In the genomic region with DNA sequence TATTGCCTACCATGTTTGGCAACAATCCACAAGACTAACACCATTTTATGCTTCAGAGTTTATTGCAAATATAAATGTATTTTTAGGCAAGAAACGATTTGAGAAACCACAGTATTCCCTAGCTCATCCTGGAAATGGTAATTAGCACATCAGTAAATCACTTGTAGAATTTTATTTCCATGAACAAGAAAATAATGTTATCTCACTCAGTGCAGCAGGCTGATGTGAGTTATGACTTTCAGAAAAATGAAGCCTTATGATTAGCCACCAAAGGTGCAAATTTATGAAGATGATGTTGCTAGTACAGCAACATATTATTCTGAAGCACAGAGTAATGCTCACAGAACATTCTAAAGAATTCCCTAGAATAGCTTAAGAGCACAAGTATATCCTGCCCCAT, we compare ENCODE assay signal across 2 cellular contexts.
A peak's percentile ranks its signal among the peaks of the same experiment; 100 is the strongest.
TF ChIP-seq lines count a peak whose summit lies in the region.

No MANE protein-coding gene starts in this region.

TF ChIP-seq in GM23338, 12 proteins besides CTCF, POLR2A, EP300 and RAD21 (continued from another document):
- TF ChIP-seq, protein P1, sequence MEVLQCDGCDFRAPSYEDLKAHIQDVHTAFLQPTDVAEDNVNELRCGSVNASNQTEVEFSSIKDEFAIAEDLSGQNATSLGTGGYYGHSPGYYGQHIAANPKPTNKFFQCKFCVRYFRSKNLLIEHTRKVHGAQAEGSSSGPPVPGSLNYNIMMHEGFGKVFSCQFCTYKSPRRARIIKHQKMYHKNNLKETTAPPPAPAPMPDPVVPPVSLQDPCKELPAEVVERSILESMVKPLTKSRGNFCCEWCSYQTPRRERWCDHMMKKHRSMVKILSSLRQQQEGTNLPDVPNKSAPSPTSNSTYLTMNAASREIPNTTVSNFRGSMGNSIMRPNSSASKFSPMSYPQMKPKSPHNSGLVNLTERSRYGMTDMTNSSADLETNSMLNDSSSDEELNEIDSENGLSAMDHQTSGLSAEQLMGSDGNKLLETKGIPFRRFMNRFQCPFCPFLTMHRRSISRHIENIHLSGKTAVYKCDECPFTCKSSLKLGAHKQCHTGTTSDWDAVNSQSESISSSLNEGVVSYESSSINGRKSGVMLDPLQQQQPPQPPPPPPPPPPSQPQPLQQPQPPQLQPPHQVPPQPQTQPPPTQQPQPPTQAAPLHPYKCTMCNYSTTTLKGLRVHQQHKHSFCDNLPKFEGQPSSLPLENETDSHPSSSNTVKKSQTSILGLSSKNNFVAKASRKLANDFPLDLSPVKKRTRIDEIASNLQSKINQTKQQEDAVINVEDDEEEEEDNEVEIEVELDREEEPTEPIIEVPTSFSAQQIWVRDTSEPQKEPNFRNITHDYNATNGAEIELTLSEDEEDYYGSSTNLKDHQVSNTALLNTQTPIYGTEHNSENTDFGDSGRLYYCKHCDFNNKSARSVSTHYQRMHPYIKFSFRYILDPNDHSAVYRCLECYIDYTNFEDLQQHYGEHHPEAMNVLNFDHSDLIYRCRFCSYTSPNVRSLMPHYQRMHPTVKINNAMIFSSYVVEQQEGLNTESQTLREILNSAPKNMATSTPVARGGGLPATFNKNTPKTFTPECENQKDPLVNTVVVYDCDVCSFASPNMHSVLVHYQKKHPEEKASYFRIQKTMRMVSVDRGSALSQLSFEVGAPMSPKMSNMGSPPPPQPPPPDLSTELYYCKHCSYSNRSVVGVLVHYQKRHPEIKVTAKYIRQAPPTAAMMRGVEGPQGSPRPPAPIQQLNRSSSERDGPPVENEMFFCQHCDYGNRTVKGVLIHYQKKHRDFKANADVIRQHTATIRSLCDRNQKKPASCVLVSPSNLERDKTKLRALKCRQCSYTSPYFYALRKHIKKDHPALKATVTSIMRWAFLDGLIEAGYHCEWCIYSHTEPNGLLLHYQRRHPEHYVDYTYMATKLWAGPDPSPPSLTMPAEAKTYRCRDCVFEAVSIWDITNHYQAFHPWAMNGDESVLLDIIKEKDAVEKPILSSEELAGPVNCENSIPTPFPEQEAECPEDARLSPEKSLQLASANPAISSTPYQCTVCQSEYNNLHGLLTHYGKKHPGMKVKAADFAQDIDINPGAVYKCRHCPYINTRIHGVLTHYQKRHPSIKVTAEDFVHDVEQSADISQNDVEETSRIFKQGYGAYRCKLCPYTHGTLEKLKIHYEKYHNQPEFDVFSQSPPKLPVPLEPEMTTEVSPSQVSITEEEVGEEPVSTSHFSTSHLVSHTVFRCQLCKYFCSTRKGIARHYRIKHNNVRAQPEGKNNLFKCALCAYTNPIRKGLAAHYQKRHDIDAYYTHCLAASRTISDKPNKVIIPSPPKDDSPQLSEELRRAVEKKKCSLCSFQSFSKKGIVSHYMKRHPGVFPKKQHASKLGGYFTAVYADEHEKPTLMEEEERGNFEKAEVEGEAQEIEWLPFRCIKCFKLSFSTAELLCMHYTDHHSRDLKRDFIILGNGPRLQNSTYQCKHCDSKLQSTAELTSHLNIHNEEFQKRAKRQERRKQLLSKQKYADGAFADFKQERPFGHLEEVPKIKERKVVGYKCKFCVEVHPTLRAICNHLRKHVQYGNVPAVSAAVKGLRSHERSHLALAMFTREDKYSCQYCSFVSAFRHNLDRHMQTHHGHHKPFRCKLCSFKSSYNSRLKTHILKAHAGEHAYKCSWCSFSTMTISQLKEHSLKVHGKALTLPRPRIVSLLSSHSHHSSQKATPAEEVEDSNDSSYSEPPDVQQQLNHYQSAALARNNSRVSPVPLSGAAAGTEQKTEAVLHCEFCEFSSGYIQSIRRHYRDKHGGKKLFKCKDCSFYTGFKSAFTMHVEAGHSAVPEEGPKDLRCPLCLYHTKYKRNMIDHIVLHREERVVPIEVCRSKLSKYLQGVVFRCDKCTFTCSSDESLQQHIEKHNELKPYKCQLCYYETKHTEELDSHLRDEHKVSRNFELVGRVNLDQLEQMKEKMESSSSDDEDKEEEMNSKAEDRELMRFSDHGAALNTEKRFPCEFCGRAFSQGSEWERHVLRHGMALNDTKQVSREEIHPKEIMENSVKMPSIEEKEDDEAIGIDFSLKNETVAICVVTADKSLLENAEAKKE (CRISPR knock-in tag; IDR thresholded peaks at IDR 0.05): no peak
- TF ChIP-seq ZNF114 (CRISPR knock-in tag; IDR thresholded peaks at IDR 0.05) (no peak), JUNB (IDR thresholded peaks at IDR 0.05; ENCODE audit: unreplicated experiment) (no peak), STAT1 (IDR thresholded peaks at IDR 0.05; ENCODE audit: unreplicated experiment) (no peak), NANOG (IDR thresholded peaks at IDR 0.05; ENCODE audit: borderline replicate concordance) (no peak)
- TF ChIP-seq, protein P2, sequence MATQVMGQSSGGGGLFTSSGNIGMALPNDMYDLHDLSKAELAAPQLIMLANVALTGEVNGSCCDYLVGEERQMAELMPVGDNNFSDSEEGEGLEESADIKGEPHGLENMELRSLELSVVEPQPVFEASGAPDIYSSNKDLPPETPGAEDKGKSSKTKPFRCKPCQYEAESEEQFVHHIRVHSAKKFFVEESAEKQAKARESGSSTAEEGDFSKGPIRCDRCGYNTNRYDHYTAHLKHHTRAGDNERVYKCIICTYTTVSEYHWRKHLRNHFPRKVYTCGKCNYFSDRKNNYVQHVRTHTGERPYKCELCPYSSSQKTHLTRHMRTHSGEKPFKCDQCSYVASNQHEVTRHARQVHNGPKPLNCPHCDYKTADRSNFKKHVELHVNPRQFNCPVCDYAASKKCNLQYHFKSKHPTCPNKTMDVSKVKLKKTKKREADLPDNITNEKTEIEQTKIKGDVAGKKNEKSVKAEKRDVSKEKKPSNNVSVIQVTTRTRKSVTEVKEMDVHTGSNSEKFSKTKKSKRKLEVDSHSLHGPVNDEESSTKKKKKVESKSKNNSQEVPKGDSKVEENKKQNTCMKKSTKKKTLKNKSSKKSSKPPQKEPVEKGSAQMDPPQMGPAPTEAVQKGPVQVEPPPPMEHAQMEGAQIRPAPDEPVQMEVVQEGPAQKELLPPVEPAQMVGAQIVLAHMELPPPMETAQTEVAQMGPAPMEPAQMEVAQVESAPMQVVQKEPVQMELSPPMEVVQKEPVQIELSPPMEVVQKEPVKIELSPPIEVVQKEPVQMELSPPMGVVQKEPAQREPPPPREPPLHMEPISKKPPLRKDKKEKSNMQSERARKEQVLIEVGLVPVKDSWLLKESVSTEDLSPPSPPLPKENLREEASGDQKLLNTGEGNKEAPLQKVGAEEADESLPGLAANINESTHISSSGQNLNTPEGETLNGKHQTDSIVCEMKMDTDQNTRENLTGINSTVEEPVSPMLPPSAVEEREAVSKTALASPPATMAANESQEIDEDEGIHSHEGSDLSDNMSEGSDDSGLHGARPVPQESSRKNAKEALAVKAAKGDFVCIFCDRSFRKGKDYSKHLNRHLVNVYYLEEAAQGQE (IDR thresholded peaks at IDR 0.05; ENCODE audit: unreplicated experiment): no peak

TF ChIP-seq in K562, 482 proteins besides CTCF, POLR2A, EP300 and RAD21 (continued from another document):
- no peak for TF ChIP-seq PRMT5 (CRISPR knock-in tag; IDR thresholded peaks at IDR 0.05)
- no peak for TF ChIP-seq KLF10 (CRISPR knock-in tag; IDR thresholded peaks at IDR 0.05)
- TF ChIP-seq MEIS2 (IDR thresholded peaks at IDR 0.05; ENCODE audit: partially characterized antibody): peak; percentile 87
- no peak for TF ChIP-seq ZNF347 (CRISPR knock-in tag; IDR thresholded peaks at IDR 0.05; ENCODE audit: low read depth)
- TF ChIP-seq ETV1 (tag; conservative IDR thresholded peaks at IDR 0.05; ENCODE audit: low read depth): no peak
- TF ChIP-seq C11orf30 (IDR thresholded peaks at IDR 0.05; ENCODE audit: low read depth): no peak
- TF ChIP-seq PURB (CRISPR knock-in tag; IDR thresholded peaks at IDR 0.05; ENCODE audit: low read depth): no peak
- TF ChIP-seq ZC3H8 (IDR thresholded peaks at IDR 0.05): no peak
- TF ChIP-seq TCF3 (CRISPR knock-in tag; IDR thresholded peaks at IDR 0.05): peak; percentile 48
- TF ChIP-seq ARID1B (IDR thresholded peaks at IDR 0.05): peak; percentile 27; the same call in 1 of the 2 replicates
- TF ChIP-seq, protein P3, sequence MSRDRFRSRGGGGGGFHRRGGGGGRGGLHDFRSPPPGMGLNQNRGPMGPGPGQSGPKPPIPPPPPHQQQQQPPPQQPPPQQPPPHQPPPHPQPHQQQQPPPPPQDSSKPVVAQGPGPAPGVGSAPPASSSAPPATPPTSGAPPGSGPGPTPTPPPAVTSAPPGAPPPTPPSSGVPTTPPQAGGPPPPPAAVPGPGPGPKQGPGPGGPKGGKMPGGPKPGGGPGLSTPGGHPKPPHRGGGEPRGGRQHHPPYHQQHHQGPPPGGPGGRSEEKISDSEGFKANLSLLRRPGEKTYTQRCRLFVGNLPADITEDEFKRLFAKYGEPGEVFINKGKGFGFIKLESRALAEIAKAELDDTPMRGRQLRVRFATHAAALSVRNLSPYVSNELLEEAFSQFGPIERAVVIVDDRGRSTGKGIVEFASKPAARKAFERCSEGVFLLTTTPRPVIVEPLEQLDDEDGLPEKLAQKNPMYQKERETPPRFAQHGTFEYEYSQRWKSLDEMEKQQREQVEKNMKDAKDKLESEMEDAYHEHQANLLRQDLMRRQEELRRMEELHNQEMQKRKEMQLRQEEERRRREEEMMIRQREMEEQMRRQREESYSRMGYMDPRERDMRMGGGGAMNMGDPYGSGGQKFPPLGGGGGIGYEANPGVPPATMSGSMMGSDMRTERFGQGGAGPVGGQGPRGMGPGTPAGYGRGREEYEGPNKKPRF (IDR thresholded peaks at IDR 0.05; ENCODE audit: low read depth, low read length): no peak
- TF ChIP-seq ZKSCAN1 (IDR thresholded peaks at IDR 0.05; ENCODE audit: low read depth, low read length): no peak
- peak; percentile 31; the same call in 1 of the 2 replicates for TF ChIP-seq TAL1 (IDR thresholded peaks at IDR 0.05)
- TF ChIP-seq OTX1 (CRISPR knock-in tag; IDR thresholded peaks at IDR 0.05): no peak
- no peak for TF ChIP-seq ZNF165 (CRISPR knock-in tag; IDR thresholded peaks at IDR 0.05; ENCODE audit: borderline replicate concordance)
- TF ChIP-seq MXI1 (IDR thresholded peaks at IDR 0.05; ENCODE audit: low read depth, low read length): no peak
- no peak for TF ChIP-seq HNRNPLL (IDR thresholded peaks at IDR 0.05; ENCODE audit: low read depth, low read length, poor library complexity, severe bottlenecking)
- TF ChIP-seq, protein P4, sequence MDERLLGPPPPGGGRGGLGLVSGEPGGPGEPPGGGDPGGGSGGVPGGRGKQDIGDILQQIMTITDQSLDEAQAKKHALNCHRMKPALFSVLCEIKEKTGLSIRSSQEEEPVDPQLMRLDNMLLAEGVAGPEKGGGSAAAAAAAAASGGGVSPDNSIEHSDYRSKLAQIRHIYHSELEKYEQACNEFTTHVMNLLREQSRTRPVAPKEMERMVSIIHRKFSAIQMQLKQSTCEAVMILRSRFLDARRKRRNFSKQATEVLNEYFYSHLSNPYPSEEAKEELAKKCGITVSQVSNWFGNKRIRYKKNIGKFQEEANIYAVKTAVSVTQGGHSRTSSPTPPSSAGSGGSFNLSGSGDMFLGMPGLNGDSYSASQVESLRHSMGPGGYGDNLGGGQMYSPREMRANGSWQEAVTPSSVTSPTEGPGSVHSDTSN (CRISPR knock-in tag; IDR thresholded peaks at IDR 0.05; ENCODE audit: low read depth): no peak
- TF ChIP-seq, protein P4 (tag; conservative IDR thresholded peaks at IDR 0.05; ENCODE audit: low read depth): peak; percentile 90
- TF ChIP-seq ILF3 (IDR thresholded peaks at IDR 0.05; ENCODE audit: borderline replicate concordance): no peak
- no peak for TF ChIP-seq RBM14 (IDR thresholded peaks at IDR 0.05; ENCODE audit: borderline replicate concordance, insufficient read depth, low read depth, low read length)
- TF ChIP-seq ZNF282 (CRISPR knock-in tag; IDR thresholded peaks at IDR 0.05): no peak
- no peak for TF ChIP-seq XRCC3 (IDR thresholded peaks at IDR 0.05)
- TF ChIP-seq CBFA2T3 (IDR thresholded peaks at IDR 0.05): peak; percentile 44; the same call in 1 of the 2 replicates
- TF ChIP-seq MCM7 (IDR thresholded peaks at IDR 0.05): no peak
